15 cellular contexts compared by ENCODE assay signal in genomic region chr7:7783001-7783400, GRCh38.
DNase-seq lines count a peak whose midpoint lies in the region; ATAC-seq, FAIRE-seq and TF ChIP-seq lines count a peak whose summit lies in the region.
"Had no signal": no experiment of that assay in that cellular context is flagged by ENCODE, and none has a peak within 500 bp of the region (broad histone marks: within the 10 kb centered on the region; RNA-seq: fewer than 3 reads in every experiment).

No MANE protein-coding gene starts in this region.

- no peak for FAIRE-seq in D721Med (lab: Jason Lieb, UNC)
- FAIRE-seq: GM12892 had no signal

- peaks cover 22% of the 10 kb centered on the region for H3K36me3 Mint-ChIP-seq in CD4-positive, CD25-positive, alpha-beta regulatory T cell
- H3K36me3 Mint-ChIP-seq in CD8-positive, alpha-beta memory T cell, result peaks cover 2 to 6% (median 4%) of the 10 kb centered on the region in 3 donors
- H3K36me3 Mint-ChIP-seq in T-cell (peaks cover 13% of the 10 kb centered on the region), immature natural killer cell (peaks cover 0 to 4% (median 4%) of the 10 kb centered on the region in 3 donors)

- H3K4me3 ChIP-seq in CD4-positive, CD25-positive, alpha-beta regulatory T cell (ENCODE audit: low read depth, low read length), result peak overlapping the region; percentile 49
- no peak overlapping the region for H3K4me3 ChIP-seq in CD8-positive, alpha-beta memory T cell (ENCODE audit: low read length)
- H3K4me3 ChIP-seq: GM23338, Peyer's patch had no signal

- no peaks in the 10 kb centered on the region for H3K36me3 ChIP-seq in CD4-positive, CD25-positive, alpha-beta regulatory T cell (ENCODE audit: control insufficient read depth, insufficient read depth, low read length)
- H3K36me3 ChIP-seq in CD8-positive, alpha-beta memory T cell (ENCODE audit: insufficient read depth, low read length), result no peaks in the 10 kb centered on the region
- H3K36me3 ChIP-seq: Peyer's patch had no signal

- no peaks in the 10 kb centered on the region for H3K27me3 Mint-ChIP-seq in CD4-positive, CD25-positive, alpha-beta regulatory T cell
- H3K27me3 Mint-ChIP-seq in CD8-positive, alpha-beta memory T cell, result no peaks in the 10 kb centered on the region
- no peaks in the 10 kb centered on the region for H3K27me3 Mint-ChIP-seq in T-cell
- H3K27me3 Mint-ChIP-seq in immature natural killer cell (ENCODE audit: low read depth in 3 of 3), result peaks cover 0 to 5% (median 0%) of the 10 kb centered on the region in 3 donors

- peaks cover 9% of the 10 kb centered on the region for H3K4me1 ChIP-seq in CD4-positive, CD25-positive, alpha-beta regulatory T cell (ENCODE audit: control insufficient read depth, insufficient read depth, low read length, poor library complexity, severe bottlenecking)
- no peaks in the 10 kb centered on the region for H3K4me1 ChIP-seq in CD8-positive, alpha-beta memory T cell (ENCODE audit: insufficient read depth, low read length)
- H3K4me1 ChIP-seq: Peyer's patch had no signal

- H3K9me3 Mint-ChIP-seq in CD4-positive, CD25-positive, alpha-beta regulatory T cell, result no peaks in the 10 kb centered on the region
- H3K9me3 Mint-ChIP-seq in CD8-positive, alpha-beta memory T cell, result no peaks in the 10 kb centered on the region
- H3K9me3 Mint-ChIP-seq in T-cell (no peaks in the 10 kb centered on the region), immature natural killer cell (no peaks in the 10 kb centered on the region)
- H3K9me3 Mint-ChIP-seq: GM23338 had no signal

- TF ChIP-seq CTCF in D721Med (IDR thresholded peaks at IDR 0.05; ENCODE audit: insufficient read depth, missing control alignments), result no peak

- no peaks in the 10 kb centered on the region for H3K9me3 ChIP-seq in CD4-positive, CD25-positive, alpha-beta regulatory T cell (ENCODE audit: control insufficient read depth in 2 of 2, low read length in 2 of 2)
- H3K9me3 ChIP-seq in CD8-positive, alpha-beta memory T cell (ENCODE audit: low read length), result no peaks in the 10 kb centered on the region
- H3K9me3 ChIP-seq: Peyer's patch had no signal

- CTCF ChIA-PET in CD8-positive, alpha-beta memory T cell (lab: Charles Lee), result no interaction called here
- CTCF ChIA-PET in T-cell (lab: Charles Lee), result no interaction called here

- peak in 1 of 3 donors; percentile 30 for DNase-seq in CD4-positive, CD25-positive, alpha-beta regulatory T cell
- DNase-seq in CD8-positive, alpha-beta memory T cell, result no peak
- DNase-seq in T-cell, result no peak
- no peak for DNase-seq in immature natural killer cell
- no peak for DNase-seq in D721Med (ENCODE audit: insufficient read length, low spot score)
- DNase-seq in putamen (ENCODE audit: low spot score), result no peak
- no peak for DNase-seq in HPDE6-E6E7 (ENCODE audit: extremely low spot score)
- DNase-seq: NCI-H1417, NCI-H1930, NCI-H446 treated with DMSO at 0.1 percent for 48 hours, NCI-H774, Peyer's patch had no signal

- peak overlapping the region; percentile 32 to 81 (median 78) for H3K27ac Mint-ChIP-seq in CD4-positive, CD25-positive, alpha-beta regulatory T cell
- peak overlapping the region in 7 of 8 donors; percentile 65 to 83 (median 81) for H3K27ac Mint-ChIP-seq in CD8-positive, alpha-beta memory T cell
- H3K27ac Mint-ChIP-seq in T-cell, result peak overlapping the region in 1 of 2 donors; percentile 23
- peak overlapping the region; percentile 24 to 92 (median 82) for H3K27ac Mint-ChIP-seq in immature natural killer cell
- H3K27ac Mint-ChIP-seq: GM23338 had no signal

- POLR2A ChIA-PET in CD8-positive, alpha-beta memory T cell (lab: Charles Lee), result interaction anchor here (0.6 kb wide), 1 partner anchor 161 kb away, joined by 5 read pairs; no protein-coding TSS in a partner anchor
- POLR2A ChIA-PET in T-cell (lab: Charles Lee), result no interaction called here

- no peaks in the 10 kb centered on the region for H3K27me3 ChIP-seq in CD4-positive, CD25-positive, alpha-beta regulatory T cell (ENCODE audit: control insufficient read depth, insufficient read depth, low read length)
- no peaks in the 10 kb centered on the region for H3K27me3 ChIP-seq in CD8-positive, alpha-beta memory T cell (ENCODE audit: insufficient read depth, low read length, poor library complexity, severe bottlenecking)
- H3K27me3 ChIP-seq: Peyer's patch had no signal

- peak overlapping the region; percentile 42 to 78 (median 66) for H3K4me3 Mint-ChIP-seq in CD4-positive, CD25-positive, alpha-beta regulatory T cell
- H3K4me3 Mint-ChIP-seq in CD8-positive, alpha-beta memory T cell, result peak overlapping the region; percentile 41 to 77 (median 60)
- peak overlapping the region; percentile 11 to 62 (median 20) for H3K4me3 Mint-ChIP-seq in T-cell
- peak overlapping the region; percentile 65 to 85 (median 73) for H3K4me3 Mint-ChIP-seq in immature natural killer cell
- H3K4me3 Mint-ChIP-seq: GM23338 had no signal

- H3K4me1 Mint-ChIP-seq in CD4-positive, CD25-positive, alpha-beta regulatory T cell, result peaks cover 22 to 38% (median 24%) of the 10 kb centered on the region in 4 donors
- H3K4me1 Mint-ChIP-seq in CD8-positive, alpha-beta memory T cell, result peaks cover 17 to 31% (median 27%) of the 10 kb centered on the region in 3 donors
- H3K4me1 Mint-ChIP-seq in T-cell, result peaks cover 17 to 29% (median 17%) of the 10 kb centered on the region in 3 donors
- peaks cover 13 to 15% of the 10 kb centered on the region in 2 donors for H3K4me1 Mint-ChIP-seq in immature natural killer cell

- H3K27ac ChIP-seq in CD4-positive, CD25-positive, alpha-beta regulatory T cell (ENCODE audit: insufficient read depth, low read length, poor library complexity, severe bottlenecking), result no peak overlapping the region
- H3K27ac ChIP-seq in CD8-positive, alpha-beta memory T cell (ENCODE audit: low read depth, low read length), result no peak overlapping the region
- H3K27ac ChIP-seq: Peyer's patch had no signal

- ATAC-seq in CD4-positive, CD25-positive, alpha-beta regulatory T cell (ENCODE audit: low read depth in 2 of 2), result peak in 1 of 2 donors; percentile 48
- ATAC-seq in T-cell (replicated peaks in 1 of 4), result peak in 1 of 4 experiments; percentile 29
- ATAC-seq: GM23338, Right ventricle myocardium inferior had no signal

Comparison
In these comparisons a context has a peak if more than half of its experiments do, and no peak if none do; other contexts are left out.
1. H3K4me3 Mint-ChIP-seq: peak in every context shown above with its lines; median percentile 73 in immature natural killer cell; 66 in CD4-positive, CD25-positive, alpha-beta regulatory T cell; 60 in CD8-positive, alpha-beta memory T cell; 20 in T-cell.